37 cellular contexts compared by ENCODE assay signal in genomic region chr15:31133890-31134289, GRCh38. TPM values are rescaled to one million over a fixed set of nuclear protein-coding genes. Genes with fewer than 3 reads are reported as not detected.
"Had no signal": no experiment of that assay in that cellular context is flagged by ENCODE, and none has a peak within 500 bp of the region (broad histone marks: within the 10 kb centered on the region; RNA-seq: fewer than 3 reads in every experiment).

No MANE protein-coding gene starts in this region.

- H3K9me3 ChIP-seq: MG63 had no signal

- H3K27ac ChIP-seq: KMS-11 had no signal

- H3K9ac ChIP-seq: KMS-11 had no signal

- H3K4me2 ChIP-seq: KMS-11 had no signal

- H3K36me3 ChIP-seq: MG63 had no signal

- DNase-seq: Karpas-422, Kasumi-1, KG1, MG63, MV-4-11, NCI-H1048, NCI-H1092, NCI-H1092 treated with DMSO at 0.1 percent for 48 hours, NCI-H1105, NCI-H1105 treated with DMSO at 0.1 percent for 48 hours, NCI-H1417, NCI-H1417 treated with DMSO at 0.1 percent for 48 hours, NCI-H1436, NCI-H1436 treated with DMSO at 0.1 percent for 48 hours, NCI-H146, NCI-H1694, NCI-H1694 treated with DMSO at 0.1 percent for 48 hours, NCI-H187, NCI-H187 treated with DMSO at 0.1 percent for 48 hours, NCI-H1930, NCI-H2029, NCI-H2029 treated with DMSO at 0.1 percent for 48 hours, NCI-H2081, NCI-H2081 treated with DMSO at 0.1 percent for 48 hours, NCI-H2107, NCI-H2171, NCI-H2171 treated with DMSO at 0.1 percent for 48 hours, NCI-H2227 treated with DMSO at 0.1 percent for 48 hours, NCI-H226, NCI-H345, NCI-H446, NCI-H446 treated with DMSO at 0.1 percent for 48 hours, NCI-H510A had no signal

- H3K4me3 ChIP-seq: MG63 had no signal

RNA-seq across cellular contexts. Expression of gene TRPM1, which starts 32.4 kb away (rescaled TPM):
- total RNA-seq: LHCN-M2, MCF 10A, NCI-H460 had no signal
